ENCODE assay signal across 8 cellular contexts in genomic region chr2:30072250-30072842, GRCh38.
A peak's percentile ranks its signal among the peaks of the same experiment; 100 is the strongest.
DNase-seq lines count a peak whose midpoint lies in the region; ATAC-seq and TF ChIP-seq lines count a peak whose summit lies in the region.

No MANE protein-coding gene starts in this region.

- H3K4me2 ChIP-seq in Karpas-422 (ENCODE audit: low read depth, low read length, poor library complexity, severe bottlenecking) (no peak overlapping the region), OCI-LY1 (ENCODE audit: low read length) (no peak overlapping the region)

- H3K27me3 ChIP-seq in A673 (replicated peaks; ENCODE audit: insufficient read depth, low read depth, low read length, poor library complexity) (no peaks in the 10 kb centered on the region), Karpas-422 (ENCODE audit: low read length) (no peaks in the 10 kb centered on the region), OCI-LY1 (ENCODE audit: insufficient read depth, low read length) (no peaks in the 10 kb centered on the region), esophagus muscularis mucosa (peaks cover 0 to 65% (median 0%) of the 10 kb centered on the region in 4 donors)

- peaks cover 25 to 50% of the 10 kb centered on the region in 2 donors for H3K27me3 Mint-ChIP-seq in natural killer cell treated with Interleukin-12 subunit alpha and Interleukin-12 subunit beta and Interleukin-15 and Interleukin-18, amount 100 ng/mL, for 72 hours

- H3K4me3 Mint-ChIP-seq in natural killer cell treated with Interleukin-12 subunit alpha and Interleukin-12 subunit beta and Interleukin-15 and Interleukin-18, amount 100 ng/mL, for 72 hours: no peak overlapping the region

- DNase-seq in A673 (ENCODE audit: low spot score) (peak; percentile 91), Karpas-422 (peak; percentile 88), esophagus muscularis mucosa (ENCODE audit: extremely low spot score) (no peak), stromal cell of bone marrow (ENCODE audit: low read depth) (peak; percentile 54)
- DNase-seq in activated CD8-positive, alpha-beta memory T cell treated with anti-CD3 and anti-CD28 coated beads, Interleukin-2, amount 50 U/mL, for 48 hours: peak; percentile 75
- DNase-seq in natural killer cell treated with Interleukin-12 subunit alpha and Interleukin-12 subunit beta and Interleukin-15 and Interleukin-18, amount 100 ng/mL, for 72 hours (ENCODE audit: low spot score): no peak

- H3K79me2 ChIP-seq in Karpas-422 (ENCODE audit: low read length) (no peaks in the 10 kb centered on the region), OCI-LY1 (ENCODE audit: insufficient read depth, low read length) (no peaks in the 10 kb centered on the region)

- H3K4me3 ChIP-seq in A673 (ENCODE audit: low read depth, low read length, poor library complexity, severe bottlenecking): no peak overlapping the region
- H3K4me3 ChIP-seq in Karpas-422 (ENCODE audit: low read length): no peak overlapping the region
- no peak overlapping the region for H3K4me3 ChIP-seq in OCI-LY1 (ENCODE audit: low read depth, low read length, poor library complexity, severe bottlenecking)
- no peak overlapping the region for H3K4me3 ChIP-seq in esophagus muscularis mucosa

- no peaks in the 10 kb centered on the region for H3K4me1 ChIP-seq in A673 (ENCODE audit: insufficient read depth, low read length, poor library complexity, severe bottlenecking)
- no peaks in the 10 kb centered on the region for H3K4me1 ChIP-seq in Karpas-422 (ENCODE audit: low read length)
- no peaks in the 10 kb centered on the region for H3K4me1 ChIP-seq in OCI-LY1 (ENCODE audit: insufficient read depth, low read length, severe bottlenecking)
- H3K4me1 ChIP-seq in esophagus muscularis mucosa: no peaks in the 10 kb centered on the region

- H3K9me3 ChIP-seq in A673 (ENCODE audit: low read depth, low read length, poor library complexity, severe bottlenecking): no peaks in the 10 kb centered on the region
- no peaks in the 10 kb centered on the region for H3K9me3 ChIP-seq in Karpas-422 (ENCODE audit: low read length)
- no peaks in the 10 kb centered on the region for H3K9me3 ChIP-seq in OCI-LY1 (ENCODE audit: low read length)
- H3K9me3 ChIP-seq in esophagus muscularis mucosa: no peaks in the 10 kb centered on the region

- H3K27ac ChIP-seq in A673 (ENCODE audit: low read depth, low read length, poor library complexity, severe bottlenecking) (no peak overlapping the region), Karpas-422 (ENCODE audit: low read length) (no peak overlapping the region), OCI-LY1 (ENCODE audit: low read depth, low read length, poor library complexity, severe bottlenecking) (no peak overlapping the region), esophagus muscularis mucosa (replicated peaks in 1 of 4) (no peak overlapping the region)

- H3F3A ChIP-seq in OCI-LY1 (ENCODE audit: insufficient read depth, low read length): no peaks in the 10 kb centered on the region

- no peaks in the 10 kb centered on the region for H3K4me1 Mint-ChIP-seq in natural killer cell treated with Interleukin-12 subunit alpha and Interleukin-12 subunit beta and Interleukin-15 and Interleukin-18, amount 100 ng/mL, for 72 hours (ENCODE audit: low read depth in 2 of 2)

- no peaks in the 10 kb centered on the region for H3K36me3 ChIP-seq in A673 (ENCODE audit: insufficient read depth, low read length, poor library complexity, severe bottlenecking)
- H3K36me3 ChIP-seq in Karpas-422 (ENCODE audit: insufficient read depth, low read length): no peaks in the 10 kb centered on the region
- no peaks in the 10 kb centered on the region for H3K36me3 ChIP-seq in OCI-LY1 (ENCODE audit: insufficient read depth, low read length)
- no peaks in the 10 kb centered on the region for H3K36me3 ChIP-seq in esophagus muscularis mucosa

- H3K9me2 ChIP-seq in Karpas-422 (replicated peaks; ENCODE audit: insufficient read depth, low read length) (no peaks in the 10 kb centered on the region), OCI-LY1 (ENCODE audit: low read depth, low read length) (no peaks in the 10 kb centered on the region)

- H3K36me3 Mint-ChIP-seq in natural killer cell treated with Interleukin-12 subunit alpha and Interleukin-12 subunit beta and Interleukin-15 and Interleukin-18, amount 100 ng/mL, for 72 hours: no peaks in the 10 kb centered on the region

- 26% methylated on average over 10 of the region's 10 CpGs for WGBS in esophagus muscularis mucosa

- TF ChIP-seq EP300 in esophagus muscularis mucosa (IDR thresholded peaks at IDR 0.05): no peak

- no peak overlapping the region for H3K27ac Mint-ChIP-seq in natural killer cell treated with Interleukin-12 subunit alpha and Interleukin-12 subunit beta and Interleukin-15 and Interleukin-18, amount 100 ng/mL, for 72 hours

- intact Hi-C loops in A673 (cut with micrococcal nuclease; ENCODE audit: unreplicated experiment) (loop anchor here (2.0 to 10.0 kb wide), 5 partner anchors 150 to 1248 kb away; no protein-coding TSS in a partner anchor), esophagus muscularis mucosa (cut with DNase I) (no loop called here)

- POLR2A ChIA-PET in A673 (lab: Charles Lee; ENCODE audit: low non-redundant PET): interaction anchor here (0.7 kb wide), 1 partner anchor 220 kb away, joined by 3 read pairs; no protein-coding TSS in a partner anchor

- no peak overlapping the region for H3K9ac ChIP-seq in Karpas-422 (ENCODE audit: low read length)
- H3K9ac ChIP-seq in OCI-LY1 (ENCODE audit: low read length): no peak overlapping the region

- no peaks in the 10 kb centered on the region for H3K9me3 Mint-ChIP-seq in natural killer cell treated with Interleukin-12 subunit alpha and Interleukin-12 subunit beta and Interleukin-15 and Interleukin-18, amount 100 ng/mL, for 72 hours

- H4K20me1 ChIP-seq in Karpas-422 (ENCODE audit: insufficient read depth, low read depth, low read length) (no peaks in the 10 kb centered on the region), OCI-LY1 (ENCODE audit: insufficient read depth, low read length) (no peaks in the 10 kb centered on the region)

- no TSS peak for BruUV-seq in A673 (replicated peaks; lab: Mats Ljungman, UMichigan)

- H2AFZ ChIP-seq in Karpas-422 (ENCODE audit: low read length) (no peak overlapping the region), OCI-LY1 (ENCODE audit: low read length) (no peak overlapping the region)

- TF ChIP-seq CTCF in A673 (conservative IDR thresholded peaks at IDR 0.05; ENCODE audit: low read depth, low read length) (peak; percentile 85), OCI-LY1 (IDR thresholded peaks at IDR 0.05; ENCODE audit: low read length) (peak; percentile 75), esophagus muscularis mucosa (IDR thresholded peaks at IDR 0.05) (peak; percentile 38 to 66 (median 56))

- ATAC-seq in GM18867 (IDR thresholded peaks at IDR 0.05; ENCODE audit: unreplicated experiment): peak; percentile 88
- ATAC-seq in natural killer cell treated with Interleukin-12 subunit alpha and Interleukin-12 subunit beta and Interleukin-15 and Interleukin-18, amount 100 ng/mL, for 72 hours: peak; percentile 63 to 66

- TF ChIP-seq POLR2A in esophagus muscularis mucosa (IDR thresholded peaks at IDR 0.05; ENCODE audit: low read depth): no peak

- CTCF ChIA-PET in A673 (lab: Charles Lee): interaction anchor here (0.6 to 1.3 kb wide), 6 partner anchors 32 to 834 kb away, joined by 3 to 8 read pairs (median 3); no protein-coding TSS in a partner anchor

Comparison
In these comparisons a context has a peak if more than half of its experiments do, and no peak if none do; other contexts are left out.
1. DNase-seq: peak in A673 (single experiment), Karpas-422 (single experiment), activated CD8-positive, alpha-beta memory T cell treated with anti-CD3 and anti-CD28 coated beads, Interleukin-2, amount 50 U/mL, for 48 hours (single experiment) and stromal cell of bone marrow (single experiment); none in esophagus muscularis mucosa (single experiment) and natural killer cell treated with Interleukin-12 subunit alpha and Interleukin-12 subunit beta and Interleukin-15 and Interleukin-18, amount 100 ng/mL, for 72 hours (single experiment).
2. Peak in every context shown above with its lines, with median percentiles within 50 percentile points of each other: CTCF ChIP-seq.